ENCODE assay signal across 9 cellular contexts in the genomic region with DNA sequence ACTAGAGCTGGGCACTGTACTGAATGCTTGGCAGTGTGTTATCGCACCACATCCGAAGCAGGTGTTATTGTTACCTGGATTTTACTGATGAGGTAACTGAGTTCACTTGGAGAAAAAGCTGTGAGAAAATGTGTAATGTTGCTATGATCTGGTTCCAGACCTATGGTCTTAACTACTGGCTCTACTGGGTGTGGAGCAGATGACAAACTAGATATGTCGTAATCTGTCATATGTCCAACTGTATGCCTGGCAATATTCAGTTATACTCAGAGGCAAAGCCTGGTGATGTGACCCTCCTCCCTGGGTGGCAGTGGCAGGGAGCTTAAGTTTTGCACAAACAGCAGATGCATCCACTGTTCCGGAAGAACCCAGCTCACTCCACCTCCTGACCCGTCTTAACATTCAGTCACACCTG. TPM values are rescaled to one million over a fixed set of nuclear protein-coding genes. Genes with fewer than 3 reads are reported as not detected.
DNase-seq lines count a peak whose midpoint lies in the region; ATAC-seq and TF ChIP-seq lines count a peak whose summit lies in the region.
"Had no signal": no experiment of that assay in that cellular context is flagged by ENCODE, and none has a peak within 500 bp of the region (broad histone marks: within the 10 kb centered on the region; RNA-seq: fewer than 3 reads in every experiment).

No MANE protein-coding gene starts in this region.

- peak in 2 of 4 donors; percentile 39 to 70 for TF ChIP-seq EP300 in upper lobe of left lung (IDR thresholded peaks at IDR 0.05)

- peak overlapping the region; percentile 46 for H3K4me3 ChIP-seq in DOHH2 (ENCODE audit: low read length)
- no peak overlapping the region for H3K4me3 ChIP-seq in NB4 (ENCODE audit: low read depth, low read length)
- peak overlapping the region; percentile 54 for H3K4me3 ChIP-seq in adipocyte (ENCODE audit: low read length)
- H3K4me3 ChIP-seq in lower lobe of right lung, result no peak overlapping the region
- H3K4me3 ChIP-seq in upper lobe of left lung, result no peak overlapping the region

- peak; percentile 24 for TF ChIP-seq POLR2A in NB4 (IDR thresholded peaks at IDR 0.05; ENCODE audit: extremely low read depth, insufficient read length)
- peak in 1 of 4 donors; percentile 43 for TF ChIP-seq POLR2A in upper lobe of left lung (IDR thresholded peaks at IDR 0.05)

- no peaks in the 10 kb centered on the region for H3K9me3 ChIP-seq in DOHH2 (ENCODE audit: control insufficient read depth, insufficient read depth, low read length)
- no peaks in the 10 kb centered on the region for H3K9me3 ChIP-seq in adipocyte (ENCODE audit: control insufficient read depth, low read length)
- H3K9me3 ChIP-seq in lower lobe of right lung, result no peaks in the 10 kb centered on the region
- no peaks in the 10 kb centered on the region for H3K9me3 ChIP-seq in upper lobe of left lung
- H3K9me3 ChIP-seq: neutrophil had no signal

- DNase-seq in NB4 (ENCODE audit: low read depth) (peak; percentile 84), adipocyte (ENCODE audit: low read depth) (peak; percentile 69), lower lobe of right lung (no peak), upper lobe of left lung (peak in 1 of 2 donors; percentile 65), NCI-H2227 (lab: John Stamatoyannopoulos, UW; ENCODE audit: unreplicated experiment) (no peak), NCI-H510A (lab: John Stamatoyannopoulos, UW) (no peak), DMS114 treated with DMSO at 0.1 percent for 48 hours (lab: John Stamatoyannopoulos, UW; ENCODE audit: unreplicated experiment) (no peak)

- peak overlapping the region; percentile 82 for H3K9ac ChIP-seq in adipocyte (ENCODE audit: low read length)

- H3K27ac ChIP-seq in DOHH2 (ENCODE audit: low read depth, low read length) (peak overlapping the region; percentile 100), lower lobe of right lung (peak overlapping the region; percentile 82), upper lobe of left lung (peak overlapping the region; percentile 37 to 98 (median 74))
- H3K27ac ChIP-seq: neutrophil had no signal

- no peaks in the 10 kb centered on the region for H3K9me2 ChIP-seq in DOHH2 (replicated peaks; ENCODE audit: control insufficient read depth, low read length)

- H3K27me3 ChIP-seq in DOHH2 (ENCODE audit: control insufficient read depth, low read length) (no peaks in the 10 kb centered on the region; the same call in 1 of the 2 replicates), adipocyte (replicated peaks; ENCODE audit: control insufficient read depth, insufficient read depth, low read length) (no peaks in the 10 kb centered on the region), lower lobe of right lung (ENCODE audit: low read depth) (no peaks in the 10 kb centered on the region), upper lobe of left lung (no peaks in the 10 kb centered on the region)
- H3K27me3 ChIP-seq: neutrophil had no signal

- no peaks in the 10 kb centered on the region for H4K20me1 ChIP-seq in DOHH2 (ENCODE audit: control insufficient read depth, insufficient read depth, low read depth, low read length)

- TF ChIP-seq CTCF in DOHH2 (IDR thresholded peaks at IDR 0.05; ENCODE audit: low read depth, low read length, poor library complexity, severe bottlenecking) (no peak), NB4 (IDR thresholded peaks at IDR 0.05; ENCODE audit: low read depth, low read length) (no peak), lower lobe of right lung (IDR thresholded peaks at IDR 0.05) (no peak), upper lobe of left lung (IDR thresholded peaks at IDR 0.05) (no peak)

- WGBS in upper lobe of left lung, 2 donors, result 43 to 55% methylated on average over 5 of the region's 5 CpGs

- H3K4me1 ChIP-seq in DOHH2 (ENCODE audit: control insufficient read depth, low read length) (peaks cover 83% of the 10 kb centered on the region), adipocyte (ENCODE audit: control insufficient read depth, insufficient read depth, low read length) (peaks cover 39% of the 10 kb centered on the region), lower lobe of right lung (peaks cover 49% of the 10 kb centered on the region), upper lobe of left lung (peaks cover 40 to 50% (median 45%) of the 10 kb centered on the region in 4 donors)

- peaks cover 43% of the 10 kb centered on the region for H3F3A ChIP-seq in DOHH2 (ENCODE audit: control insufficient read depth, insufficient read depth)

- intact Hi-C loops in lower lobe of right lung (cut with DNase I), result no loop called here

- peak overlapping the region; percentile 84 for H3K4me2 ChIP-seq in DOHH2 (ENCODE audit: low read length)

- H3K36me3 ChIP-seq in DOHH2 (ENCODE audit: control insufficient read depth, low read length), result peaks cover 21% of the 10 kb centered on the region
- H3K36me3 ChIP-seq in adipocyte (ENCODE audit: control insufficient read depth, insufficient read depth, low read length, severe bottlenecking), result peaks cover 3% of the 10 kb centered on the region
- H3K36me3 ChIP-seq in lower lobe of right lung, result no peaks in the 10 kb centered on the region
- H3K36me3 ChIP-seq in upper lobe of left lung, result no peaks in the 10 kb centered on the region
- H3K36me3 ChIP-seq: neutrophil had no signal

- peaks cover 32% of the 10 kb centered on the region for H3K79me2 ChIP-seq in DOHH2 (ENCODE audit: control insufficient read depth, low read length)

- ATAC-seq in lower lobe of right lung (peak; percentile 25 to 52), upper lobe of left lung (ENCODE audit: low FRiP score in 2 of 2) (peak; percentile 15 to 61)

RNA-seq across cellular contexts. Expression of a gene that starts 23.5 kb away (rescaled TPM):
- total RNA-seq in lower lobe of right lung (327 TPM), upper lobe of left lung (100 to 1,000 TPM; 108 to 464 (median 251) TPM)

RNA-seq across cellular contexts. Expression of a gene that starts 40.5 kb away (rescaled TPM):
- total RNA-seq in lower lobe of right lung (3.4 TPM), upper lobe of left lung (1 to 10 TPM in 5 of 6 donors, under 1 TPM in 1; 0.61 to 8.4 (median 2.0) TPM)

Comparison
In these comparisons a context has a peak if more than half of its experiments do, and no peak if none do; other contexts are left out.
1. H3K4me3 ChIP-seq: peak in DOHH2 (single experiment) and adipocyte (single experiment); none in NB4 (single experiment), lower lobe of right lung (single experiment) and upper lobe of left lung (0 of 4).
2. DNase-seq: peak in NB4 (single experiment) and adipocyte (single experiment); none in lower lobe of right lung (single experiment), NCI-H2227 (single experiment), NCI-H510A (single experiment) and DMS114 treated with DMSO at 0.1 percent for 48 hours (single experiment).
3. Peak in every context shown above with its lines, with median percentiles within 50 percentile points of each other: H3K27ac ChIP-seq.